ENCODE assay signal across 9 cellular contexts in genomic region chr1:175208773-175209492, GRCh38. TPM values are rescaled to one million over a fixed set of nuclear protein-coding genes. Genes with fewer than 3 reads are reported as not detected.
DNase-seq lines count a peak whose midpoint lies in the region; ATAC-seq and TF ChIP-seq lines count a peak whose summit lies in the region.
"Had no signal": no experiment of that assay in that cellular context is flagged by ENCODE, and none has a peak within 500 bp of the region (broad histone marks: within the 10 kb centered on the region; RNA-seq: fewer than 3 reads in every experiment).

No MANE protein-coding gene starts in this region.

- in situ Hi-C loops in G401 (cut with HindIII; ENCODE audit: low sequenced_read_pairs), result no loop called here

- no peak for TF ChIP-seq POLR2A in body of pancreas (IDR thresholded peaks at IDR 0.05)

- no peak for TF ChIP-seq CTCF in DND-41 (IDR thresholded peaks at IDR 0.05; ENCODE audit: borderline replicate concordance, extremely low read depth, low read length, poor library complexity, severe bottlenecking)
- TF ChIP-seq CTCF in body of pancreas (IDR thresholded peaks at IDR 0.05), result no peak

- peak overlapping the region in 1 of 2 experiments; percentile 34; a peak in 1 of 4 replicates for H3K4me3 ChIP-seq in DND-41 (ENCODE audit: low read depth in 1 of 2, low read length in 2 of 2)
- H3K4me3 ChIP-seq in body of pancreas, result no peak overlapping the region

- peaks cover 70% of the 10 kb centered on the region for H3K4me1 Mint-ChIP-seq in T-helper 2 cell treated with Interferon-gamma antibody and Interleukin-4, amounts not matched to agents 5 μg/mL and 100 μg/mL, for 36 hours (ENCODE audit: low read depth)
- peaks cover 49% of the 10 kb centered on the region for H3K4me1 Mint-ChIP-seq in memory B cell

- no peaks in the 10 kb centered on the region for H3K27me3 Mint-ChIP-seq in T-helper 2 cell treated with Interferon-gamma antibody and Interleukin-4, amounts not matched to agents 5 μg/mL and 100 μg/mL, for 36 hours (ENCODE audit: low read depth)
- no peaks in the 10 kb centered on the region for H3K27me3 Mint-ChIP-seq in memory B cell

- 0 out of 2 replicates have a peak, but pooled peaks cover 3% of the 10 kb centered on the region for H4K20me1 ChIP-seq in DND-41 (ENCODE audit: insufficient read depth, low read length)

- H3K36me3 ChIP-seq in DND-41 (ENCODE audit: insufficient read depth, low read length) (no peaks in the 10 kb centered on the region), body of pancreas (replicated peaks in 1 of 2; ENCODE audit: insufficient read depth in 1 of 2, low read depth in 2 of 2) (no peaks in the 10 kb centered on the region)

- peaks cover 8% of the 10 kb centered on the region for H3K9me3 Mint-ChIP-seq in T-helper 2 cell treated with Interferon-gamma antibody and Interleukin-4, amounts not matched to agents 5 μg/mL and 100 μg/mL, for 36 hours
- peaks cover 2% of the 10 kb centered on the region for H3K9me3 Mint-ChIP-seq in memory B cell

- H2AFZ ChIP-seq in DND-41 (ENCODE audit: low read depth, low read length), result no peak overlapping the region

- H3K9ac ChIP-seq in DND-41 (ENCODE audit: low read depth, low read length), result peak overlapping the region; percentile 39

- peak overlapping the region; percentile 88 for H3K4me3 Mint-ChIP-seq in T-helper 2 cell treated with Interferon-gamma antibody and Interleukin-4, amounts not matched to agents 5 μg/mL and 100 μg/mL, for 36 hours
- peak overlapping the region; percentile 81 for H3K4me3 Mint-ChIP-seq in memory B cell

- H3K9me3 ChIP-seq in DND-41 (ENCODE audit: insufficient read depth, low read length, severe bottlenecking) (no peaks in the 10 kb centered on the region), body of pancreas (no peaks in the 10 kb centered on the region)

- no peaks in the 10 kb centered on the region for H3K27me3 ChIP-seq in DND-41 (ENCODE audit: insufficient read depth, low read length, poor library complexity)
- no peaks in the 10 kb centered on the region for H3K27me3 ChIP-seq in body of pancreas

- H3K27ac ChIP-seq in DND-41 (ENCODE audit: low read length), result peak overlapping the region; percentile 80
- peak overlapping the region in 1 of 4 donors; percentile 30 for H3K27ac ChIP-seq in body of pancreas
- H3K27ac ChIP-seq: HL-60 had no signal

- H3K27ac Mint-ChIP-seq in T-helper 2 cell treated with Interferon-gamma antibody and Interleukin-4, amounts not matched to agents 5 μg/mL and 100 μg/mL, for 36 hours, result peak overlapping the region; percentile 98
- peak overlapping the region; percentile 95 for H3K27ac Mint-ChIP-seq in memory B cell

- no peaks in the 10 kb centered on the region for H3K79me2 ChIP-seq in DND-41 (ENCODE audit: insufficient read depth, low read length)

- intact Hi-C loops in body of pancreas (cut with DNase I), result loop anchor here (10.0 kb wide), 1 partner anchor 54 kb away; no protein-coding TSS in a partner anchor

- peaks cover 54% of the 10 kb centered on the region for H3K4me1 ChIP-seq in DND-41 (ENCODE audit: insufficient read depth, low read length)
- H3K4me1 ChIP-seq in body of pancreas, result no peaks in the 10 kb centered on the region

- peak; percentile 78 for DNase-seq in DND-41
- DNase-seq in T-helper 2 cell treated with Interferon-gamma antibody and Interleukin-4, amounts not matched to agents 5 μg/mL and 100 μg/mL, for 36 hours (ENCODE audit: low spot score), result peak; percentile 51
- peak in 1 of 2 donors; percentile 38 for DNase-seq in memory B cell (ENCODE audit: low spot score in 2 of 2)
- DNase-seq in mesenteric fat pad (ENCODE audit: low spot score), result no peak
- DNase-seq in G401 (ENCODE audit: low spot score), result no peak
- DNase-seq in body of pancreas, result no peak

- peak overlapping the region; percentile 62 for H3K4me2 ChIP-seq in DND-41 (ENCODE audit: insufficient read depth, low read length)

- ATAC-seq in DND-41 (ENCODE audit: insufficient read depth, low read depth) (peak; percentile 91), GM19452 (IDR thresholded peaks at IDR 0.05; ENCODE audit: unreplicated experiment) (peak; percentile 81), HG03442 (IDR thresholded peaks at IDR 0.05; ENCODE audit: unreplicated experiment) (peak; percentile 68), memory B cell (ENCODE audit: low read depth) (peak; percentile 98), body of pancreas (no peak)

- peaks cover 6% of the 10 kb centered on the region for H3K36me3 Mint-ChIP-seq in T-helper 2 cell treated with Interferon-gamma antibody and Interleukin-4, amounts not matched to agents 5 μg/mL and 100 μg/mL, for 36 hours (ENCODE audit: low read depth)
- no peaks in the 10 kb centered on the region for H3K36me3 Mint-ChIP-seq in memory B cell

- 14 to 26% methylated on average over 6 of the region's 6 CpGs for WGBS in body of pancreas, 2 donors

RNA-seq across cellular contexts. Expression of gene KIAA0040, which starts 16.4 kb away (rescaled TPM):
- 69.7 TPM for total RNA-seq in mesenteric fat pad
- total RNA-seq in G401 (2014; rRNA removed; shearing (Covaris generic)), result not detected in 2 replicates
- total RNA-seq in body of pancreas, result 10 to 100 TPM; 10.1 to 29.7 TPM

Comparison
In these comparisons a context has a peak if more than half of its experiments do, and no peak if none do; other contexts are left out.
1. DNase-seq: peak in DND-41 (single experiment) and T-helper 2 cell treated with Interferon-gamma antibody and Interleukin-4, amounts not matched to agents 5 μg/mL and 100 μg/mL, for 36 hours (single experiment); none in mesenteric fat pad (single experiment), G401 (single experiment) and body of pancreas (0 of 4).
2. RNA of gene KIAA0040, which starts 16.4 kb away (total RNA-seq): 69.7 TPM in mesenteric fat pad (single experiment) and 10.1 to 29.7 TPM in body of pancreas; not detected in G401; every median in the first group is over 10 times any median in the second.